24 cellular contexts compared by ENCODE assay signal in the genomic region with DNA sequence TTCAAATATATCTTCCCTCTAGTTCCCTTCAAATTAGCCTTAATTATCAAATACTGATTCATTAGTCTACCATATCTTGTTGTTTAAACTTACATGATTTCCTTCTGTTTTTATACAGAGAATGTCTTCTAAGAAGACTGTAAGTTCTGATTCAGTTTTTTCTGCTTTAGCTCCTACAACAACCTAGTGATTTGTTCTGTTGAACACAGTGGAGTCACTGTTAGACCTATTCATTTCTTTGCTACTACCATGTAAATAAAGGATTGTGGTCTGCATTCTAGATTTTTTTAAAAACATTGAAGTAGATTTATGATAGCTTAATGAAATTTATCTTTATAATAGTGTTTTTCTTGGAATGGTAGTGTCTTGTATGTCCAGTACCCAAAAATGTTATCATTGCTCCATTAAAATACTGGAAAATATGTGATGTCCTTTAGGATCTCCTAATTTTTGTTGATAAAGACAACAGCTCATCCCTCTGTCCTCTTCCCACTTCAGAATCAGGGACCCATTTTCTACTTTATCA.
"Had no signal": no experiment of that assay in that cellular context is flagged by ENCODE, and none has a peak within 500 bp of the region (broad histone marks: within the 10 kb centered on the region; RNA-seq: fewer than 3 reads in every experiment).

No MANE protein-coding gene starts in this region.

- H3K36me3 ChIP-seq: gastroesophageal sphincter, left ventricle myocardium inferior, right atrium auricular region, sigmoid colon, tibial nerve, upper lobe of right lung, vagina had no signal

- H3K27me3 Mint-ChIP-seq: naive thymus-derived CD8-positive, alpha-beta T cell; stimulated activated naive B cell treated with anti-CD40 and anti-IgM and Interleukin-4, amounts not matched to agents 10 μg/mL and 1 μg/mL and 100 μg/mL, for 72 hours; stimulated activated naive CD8-positive, alpha-beta T cell treated with anti-CD3 and anti-CD28 coated beads, Interleukin-15, amount 100 ng/mL, for 72 hours had no signal

- H3K9me3 ChIP-seq: gastroesophageal sphincter, left ventricle myocardium inferior, mucosa of descending colon, right atrium auricular region, sigmoid colon, testis, tibial nerve, upper lobe of right lung, vagina had no signal

- H3K27me3 ChIP-seq: gastroesophageal sphincter, right atrium auricular region, sigmoid colon, testis, tibial nerve, upper lobe of right lung, vagina had no signal

- H3K4me1 ChIP-seq: left ventricle myocardium inferior, right atrium auricular region, testis, upper lobe of right lung, vagina had no signal

- H3K4me3 Mint-ChIP-seq: endodermal cell; naive thymus-derived CD8-positive, alpha-beta T cell; neural crest cell; stimulated activated naive B cell treated with anti-CD40 and anti-IgM and Interleukin-4, amounts not matched to agents 10 μg/mL and 1 μg/mL and 100 μg/mL, for 72 hours; stimulated activated naive CD8-positive, alpha-beta T cell treated with anti-CD3 and anti-CD28 coated beads, Interleukin-15, amount 100 ng/mL, for 72 hours had no signal

- H3K4me1 Mint-ChIP-seq: stimulated activated naive CD8-positive, alpha-beta T cell treated with anti-CD3 and anti-CD28 coated beads, Interleukin-15, amount 100 ng/mL, for 72 hours had no signal

- ATAC-seq: gastroesophageal sphincter; left cardiac atrium; mucosa of descending colon; naive thymus-derived CD8-positive, alpha-beta T cell; stimulated activated naive B cell treated with anti-CD40 and anti-IgM and Interleukin-4, amounts not matched to agents 10 μg/mL and 1 μg/mL and 100 μg/mL, for 72 hours; stimulated activated naive CD8-positive, alpha-beta T cell treated with anti-CD3 and anti-CD28 coated beads, Interleukin-15, amount 100 ng/mL, for 72 hours; upper lobe of right lung had no signal

- H3K27ac ChIP-seq: coronary artery, gastroesophageal sphincter, left ventricle myocardium inferior, right atrium auricular region, sigmoid colon, skin epidermis, testis, tibial nerve, upper lobe of right lung, vagina had no signal

- DNase-seq: effector CD4-positive, alpha-beta T cell; endodermal cell; glutamatergic neuron; kidney; left cardiac atrium; left ventricle myocardium inferior; mucosa of descending colon; naive thymus-derived CD8-positive, alpha-beta T cell; sigmoid colon; stimulated activated CD4-positive, alpha-beta T cell treated with anti-CD3 and anti-CD28 coated beads, Interleukin-2, amount 100 ng/mL, for 24 hours; stimulated activated CD4-positive, alpha-beta T cell treated with anti-CD3 and anti-CD28 coated beads, Interleukin-4, amount 100 ng/mL, for 4 hours; stimulated activated naive B cell treated with anti-CD40 and anti-IgM and Interleukin-4, amounts not matched to agents 10 μg/mL and 1 μg/mL and 100 μg/mL, for 72 hours; stimulated activated naive CD8-positive, alpha-beta T cell treated with anti-CD3 and anti-CD28 coated beads, Interleukin-15, amount 100 ng/mL, for 72 hours; testis; upper lobe of right lung had no signal

- H3K9me3 Mint-ChIP-seq: endodermal cell had no signal

- FAIRE-seq: endothelial cell of umbilical vein, kidney had no signal

- H3K27ac Mint-ChIP-seq: endodermal cell; naive thymus-derived CD8-positive, alpha-beta T cell; stimulated activated naive B cell treated with anti-CD40 and anti-IgM and Interleukin-4, amounts not matched to agents 10 μg/mL and 1 μg/mL and 100 μg/mL, for 72 hours; stimulated activated naive CD8-positive, alpha-beta T cell treated with anti-CD3 and anti-CD28 coated beads, Interleukin-15, amount 100 ng/mL, for 72 hours had no signal

- H3K4me3 ChIP-seq: coronary artery, gastroesophageal sphincter, left ventricle myocardium inferior, lung, mucosa of descending colon, right atrium auricular region, sigmoid colon, skin epidermis, testis, tibial nerve, upper lobe of right lung, vagina had no signal
